In genomic region chr1:178055779-178056471, GRCh38 we compare ENCODE assay signal across 8 cellular contexts. TPM values are rescaled to one million over a fixed set of nuclear protein-coding genes. Genes with fewer than 3 reads are reported as not detected.
DNase-seq lines count a peak whose midpoint lies in the region; ATAC-seq and TF ChIP-seq lines count a peak whose summit lies in the region.

No MANE protein-coding gene starts in this region.

- H3K9me3 ChIP-seq in osteoblast (ENCODE audit: low read depth, low read length) = no peaks in the 10 kb centered on the region

- no peaks in the 10 kb centered on the region for H3K79me2 ChIP-seq in osteoblast (ENCODE audit: insufficient read depth, low read length)

- H3K27me3 Mint-ChIP-seq in stimulated activated naive CD8-positive, alpha-beta T cell treated with anti-CD3 and anti-CD28 coated beads, Interleukin-15, amount 100 ng/mL, for 72 hours = no peaks in the 10 kb centered on the region

- peak in 15 of 56 donors; percentile 8 to 30 (median 22) for TF ChIP-seq CTCF in dorsolateral prefrontal cortex (IDR thresholded peaks at IDR 0.05 in 54 of 56, conservative IDR thresholded peaks at IDR 0.05 in 2 of 56; ENCODE audit: low read depth in 1 of 56, partially characterized antibody in 56 of 56)
- TF ChIP-seq CTCF in osteoblast (IDR thresholded peaks at IDR 0.05; ENCODE audit: extremely low read depth, low read depth, low read length) = peak; percentile 26

- H3K4me1 Mint-ChIP-seq in stimulated activated naive CD8-positive, alpha-beta T cell treated with anti-CD3 and anti-CD28 coated beads, Interleukin-15, amount 100 ng/mL, for 72 hours = no peaks in the 10 kb centered on the region

- H3K27me3 ChIP-seq in dorsolateral prefrontal cortex (no peaks in the 10 kb centered on the region), osteoblast (ENCODE audit: insufficient read depth, low read length) (no peaks in the 10 kb centered on the region)

- no peak for TF ChIP-seq POLR2A in GM18505 (IDR thresholded peaks at IDR 0.05; ENCODE audit: borderline replicate concordance, extremely low read depth, insufficient read depth, insufficient read length)

- H2AFZ ChIP-seq in osteoblast (ENCODE audit: low read length) = peak overlapping the region; percentile 88

- no peak overlapping the region for H3K27ac Mint-ChIP-seq in stimulated activated naive CD8-positive, alpha-beta T cell treated with anti-CD3 and anti-CD28 coated beads, Interleukin-15, amount 100 ng/mL, for 72 hours

- peak overlapping the region; percentile 26 for H3K4me2 ChIP-seq in osteoblast (ENCODE audit: insufficient read depth, low read length)

- no peak overlapping the region for H3K4me3 Mint-ChIP-seq in stimulated activated naive CD8-positive, alpha-beta T cell treated with anti-CD3 and anti-CD28 coated beads, Interleukin-15, amount 100 ng/mL, for 72 hours

- ATAC-seq in GM18505 (IDR thresholded peaks at IDR 0.05; ENCODE audit: unreplicated experiment) (peak; percentile 97), HG02678 (IDR thresholded peaks at IDR 0.05; ENCODE audit: unreplicated experiment) (peak; percentile 92)
- no peak for ATAC-seq in stimulated activated naive CD8-positive, alpha-beta T cell treated with anti-CD3 and anti-CD28 coated beads, Interleukin-15, amount 100 ng/mL, for 72 hours

- intact Hi-C loops in dorsolateral prefrontal cortex (cut with DNase I) = loop anchor here (5.0 to 10.0 kb wide), 3 partner anchors 101 to 229 kb away; no protein-coding TSS in a partner anchor

- no peaks in the 10 kb centered on the region for H3K36me3 ChIP-seq in osteoblast (ENCODE audit: insufficient read depth, low read length)

- no peaks in the 10 kb centered on the region for H4K20me1 ChIP-seq in osteoblast (ENCODE audit: insufficient read depth, low read length)

- DNase-seq in MV-4-11 (lab: John Stamatoyannopoulos, UW) (peak; percentile 89), dorsolateral prefrontal cortex (peak in 1 of 10 donors; percentile 34), osteoblast (ENCODE audit: insufficient read length, low spot score, missing footprints) (no peak), NCI-H2196 (lab: John Stamatoyannopoulos, UW; ENCODE audit: unreplicated experiment) (no peak)
- DNase-seq in stimulated activated CD4-positive, alpha-beta T cell treated with anti-CD3 and anti-CD28 coated beads, Interleukin-4, amount 100 ng/mL, for 1 hour = no peak
- no peak for DNase-seq in stimulated activated naive CD8-positive, alpha-beta T cell treated with anti-CD3 and anti-CD28 coated beads, Interleukin-15, amount 100 ng/mL, for 72 hours

- H3K9me3 Mint-ChIP-seq in stimulated activated naive CD8-positive, alpha-beta T cell treated with anti-CD3 and anti-CD28 coated beads, Interleukin-15, amount 100 ng/mL, for 72 hours = peaks cover 0 to 5% of the 10 kb centered on the region in 2 donors

- H3K27ac ChIP-seq in dorsolateral prefrontal cortex (peak overlapping the region in 56 of 59 donors; percentile 11 to 89 (median 77)), osteoblast (ENCODE audit: low read depth, low read length) (peak overlapping the region; percentile 86)

- H3K4me1 ChIP-seq in osteoblast (ENCODE audit: insufficient read depth, low read length) = peaks cover 67% of the 10 kb centered on the region

- H3K4me3 ChIP-seq in dorsolateral prefrontal cortex (no peak overlapping the region), osteoblast (ENCODE audit: insufficient read depth, low read length) (no peak overlapping the region)

RNA-seq across cellular contexts. Expression of gene RASAL2, which starts 38.0 kb away (rescaled TPM):
- total RNA-seq in dorsolateral prefrontal cortex (10 to 100 TPM; 32.2 to 88.3 (median 63.5) TPM), osteoblast (59.4 and 61.3 TPM in 2 replicates)
